In genomic region chr7:78254397-78255055, GRCh38 we compare ENCODE assay signal across 29 cellular contexts.
A peak's percentile ranks its signal among the peaks of the same experiment; 100 is the strongest.
DNase-seq lines count a peak whose midpoint lies in the region; ATAC-seq and TF ChIP-seq lines count a peak whose summit lies in the region.
"Had no signal": no experiment of that assay in that cellular context is flagged by ENCODE, and none has a peak within 500 bp of the region (broad histone marks: within the 10 kb centered on the region; RNA-seq: fewer than 3 reads in every experiment).

No MANE protein-coding gene starts in this region.

- no peak for TF ChIP-seq CTCF in tibial artery (IDR thresholded peaks at IDR 0.05)
- TF ChIP-seq CTCF in foreskin keratinocyte (conservative IDR thresholded peaks at IDR 0.05), result no peak

- no peaks in the 10 kb centered on the region for H3K9me3 ChIP-seq in tibial artery
- H3K9me3 ChIP-seq: MG63, ovary, upper lobe of right lung had no signal

- ATAC-seq in foreskin keratinocyte, result no peak
- ATAC-seq: activated CD4-positive, CD25-positive, alpha-beta regulatory T cell treated with anti-CD3 and anti-CD28 coated beads, Interleukin-2, amount 50 U/mL, for 24 hours; left lobe of liver; Right ventricle myocardium inferior; upper lobe of right lung had no signal

- intact Hi-C loops in tibial artery (cut with DNase I; ENCODE audit: low total_unique reads), result no loop called here

- no peak overlapping the region for H3K27ac ChIP-seq in tibial artery
- no peak overlapping the region for H3K27ac ChIP-seq in foreskin keratinocyte
- H3K27ac ChIP-seq: ascending aorta, cardiac muscle cell, KMS-11, ovary, skin epidermis, suprapubic skin, upper lobe of right lung had no signal

- H3K4me1 ChIP-seq in tibial artery, result no peaks in the 10 kb centered on the region
- no peaks in the 10 kb centered on the region for H3K4me1 ChIP-seq in foreskin keratinocyte
- H3K4me1 ChIP-seq: ascending aorta, suprapubic skin, upper lobe of right lung had no signal

- H3K4me3 ChIP-seq in tibial artery, result no peak overlapping the region
- H3K4me3 ChIP-seq: ascending aorta, cardiac muscle cell, MG63, ovary, skin epidermis, suprapubic skin, upper lobe of right lung had no signal

- no peaks in the 10 kb centered on the region for H3K27me3 ChIP-seq in tibial artery
- H3K27me3 ChIP-seq in foreskin keratinocyte, result no peaks in the 10 kb centered on the region
- H3K27me3 ChIP-seq: ascending aorta, cardiac muscle cell, MG63, ovary, suprapubic skin, upper lobe of right lung had no signal

- peak in 2 of 3 experiments; percentile 29 to 83 for DNase-seq in NCI-H1417 (lab: John Stamatoyannopoulos, UW)
- no peak for DNase-seq in NCI-H1417 treated with DMSO at 0.1 percent for 48 hours (lab: John Stamatoyannopoulos, UW)
- peak; percentile 81 for DNase-seq in NCI-H187 treated with DMSO at 0.1 percent for 48 hours (lab: John Stamatoyannopoulos, UW)
- peak; percentile 96 for DNase-seq in NCI-H69 (lab: John Stamatoyannopoulos, UW)
- DNase-seq in pons (ENCODE audit: low spot score), result peak; percentile 5
- DNase-seq in tibial artery, result no peak
- DNase-seq in ecto neural progenitor cell (ENCODE audit: low spot score), result no peak
- no peak for DNase-seq in foreskin keratinocyte
- DNase-seq: activated CD4-positive, alpha-beta T cell treated with anti-CD3 and anti-CD28 coated beads, Interleukin-2, amount 50 U/mL, for 48 hours; activated gamma-delta T cell treated with Interleukin-2 at 50 U/mL for 16 hours; activated naive CD8-positive, alpha-beta T cell treated with anti-CD3 and anti-CD28 coated beads, Interleukin-2, amount 10 ng/mL, durations not matched to agents 7 days and 5 days; activated T-cell treated with anti-CD3 and anti-CD28 coated beads, Interleukin-2, amount 50 U/mL, for 48 hours; effector CD4-positive, alpha-beta T cell; HCEC 1CT; mesenchymal stem cell; MG63; NCI-H146; NCI-H2227 treated with DMSO at 0.1 percent for 48 hours; ovary; stimulated activated naive CD4-positive, alpha-beta T cell; upper lobe of right lung had no signal

- peaks cover 0 to 7% (median 0%) of the 10 kb centered on the region in 3 donors for H3K36me3 ChIP-seq in tibial artery
- H3K36me3 ChIP-seq: ascending aorta, MG63, ovary, suprapubic skin, upper lobe of right lung had no signal

Comparison
In these comparisons a context has a peak if more than half of its experiments do, and no peak if none do; other contexts are left out.
1. DNase-seq: peak in NCI-H1417 (2 of 3), NCI-H187 treated with DMSO at 0.1 percent for 48 hours (single experiment), NCI-H69 (single experiment) and pons (single experiment); none in NCI-H1417 treated with DMSO at 0.1 percent for 48 hours (single experiment), tibial artery (0 of 2), ecto neural progenitor cell (single experiment) and foreskin keratinocyte (0 of 2).